In genomic region chr6:35014786-35015185, GRCh38 we compare ENCODE assay signal across 11 cellular contexts.
DNase-seq lines count a peak whose midpoint lies in the region; ATAC-seq and TF ChIP-seq lines count a peak whose summit lies in the region.
"Had no signal": no experiment of that assay in that cellular context is flagged by ENCODE, and none has a peak within 500 bp of the region (broad histone marks: within the 10 kb centered on the region; RNA-seq: fewer than 3 reads in every experiment).

No MANE protein-coding gene starts in this region.

- no peak for ATAC-seq in GM19023 (IDR thresholded peaks at IDR 0.05; ENCODE audit: unreplicated experiment)
- ATAC-seq: stimulated activated naive CD8-positive, alpha-beta T cell treated with anti-CD3 and anti-CD28 coated beads, Interleukin-15, Interleukin-2, amounts not matched to agents 100 U/mL and 50 U/mL, for 24 hours had no signal

- WGBS in SK-N-SH (ENCODE audit: low lambda C conversion rate) = 68% methylated on average over 3 of the region's 3 CpGs

- in situ Hi-C loops in ACHN (cut with HindIII; ENCODE audit: low pct_ligation_motif_present, low pct_unique_long_range_greater_than_20kb, low sequenced_read_pairs) = no loop called here

- POLR2A ChIA-PET in SK-N-SH (lab: Yijun Ruan, JAX) = no interaction called here

- H3K9me3 ChIP-seq in SK-N-SH = no peaks in the 10 kb centered on the region

- H3K27ac ChIP-seq in HL-60 (replicated peaks) (peak overlapping the region; percentile 55), SK-N-SH (ENCODE audit: low read depth in 2 of 2, low read length in 1 of 2) (peak overlapping the region in 1 of 2 experiments; percentile 36; a peak in 2 of 4 replicates), temporal lobe (ENCODE audit: low read depth, low read length) (peak overlapping the region; percentile 80)
- H3K27ac ChIP-seq: WERI-Rb-1 had no signal

- H3F3A ChIP-seq in SK-N-SH (replicated peaks; ENCODE audit: insufficient read depth) = no peaks in the 10 kb centered on the region

- H3K79me2 ChIP-seq in SK-N-SH (ENCODE audit: insufficient read depth) = no peaks in the 10 kb centered on the region

- H3K4me3 ChIP-seq in HL-60 (replicated peaks; ENCODE audit: insufficient read depth, low read length) (no peak overlapping the region), SK-N-SH (ENCODE audit: low read depth in 2 of 2, low read length in 1 of 2) (no peak overlapping the region), fibroblast of the aortic adventitia (ENCODE audit: low read depth, low read length) (no peak overlapping the region)

- peaks cover 0 to 16% of the 10 kb centered on the region in 2 experiments for H3K36me3 ChIP-seq in SK-N-SH (replicated peaks in 1 of 2; ENCODE audit: control insufficient read depth in 1 of 2, insufficient read depth in 2 of 2, low read length in 1 of 2)

- no peak overlapping the region for H2AFZ ChIP-seq in SK-N-SH (ENCODE audit: low read depth)

- TF ChIP-seq CTCF in HL-60 (IDR thresholded peaks at IDR 0.05; ENCODE audit: insufficient read depth, low read length) = no peak
- no peak for TF ChIP-seq CTCF in SK-N-SH (IDR thresholded peaks at IDR 0.05)
- TF ChIP-seq CTCF in fibroblast of the aortic adventitia (IDR thresholded peaks at IDR 0.05; ENCODE audit: insufficient read depth, low read length) = no peak

- H3K4me2 ChIP-seq in SK-N-SH = no peak overlapping the region

- H3K4me1 ChIP-seq in SK-N-SH (ENCODE audit: control insufficient read depth in 1 of 2, insufficient read depth in 2 of 2, low read depth in 1 of 2, low read length in 1 of 2) = peaks cover 0 to 24% of the 10 kb centered on the region in 2 experiments; a peak in 2 of 4 replicates

- no peaks in the 10 kb centered on the region for H4K20me1 ChIP-seq in SK-N-SH (ENCODE audit: insufficient read depth)

- CTCF ChIA-PET in SK-N-SH (lab: Yijun Ruan, JAX) = interaction anchor here (0.5 to 1.7 kb wide), 4 partner anchors 9 to 1289 kb away, joined by 3 to 5 read pairs (median 4); no protein-coding TSS in a partner anchor

- no peaks in the 10 kb centered on the region for H3K9me2 ChIP-seq in SK-N-SH

- TF ChIP-seq EP300 in SK-N-SH (IDR thresholded peaks at IDR 0.05; ENCODE audit: borderline replicate concordance in 1 of 2, low read depth in 1 of 2, low read length in 1 of 2) = 0 out of 4 replicates have a peak, but pooled peaks of 1 of the 2 experiments have one; percentile 7

- DNase-seq in HL-60 (ENCODE audit: low read depth in 1 of 2, low spot score in 1 of 2) (peak; percentile 30 to 46), SK-N-SH (no peak), fibroblast of the aortic adventitia (ENCODE audit: low read depth) (peak; percentile 72), NCI-H1105 (lab: John Stamatoyannopoulos, UW) (no peak), ACHN (no peak)
- DNase-seq: activated effector memory CD4-positive, alpha-beta T cell treated with Interleukin-2 at 50 U/mL for 16 hours; KBM-7; stimulated activated naive CD8-positive, alpha-beta T cell treated with anti-CD3 and anti-CD28 coated beads, Interleukin-15, Interleukin-2, amounts not matched to agents 100 U/mL and 50 U/mL, for 24 hours; WERI-Rb-1 had no signal

- H3K27me3 ChIP-seq in HL-60 (ENCODE audit: insufficient read depth, poor library complexity, severe bottlenecking) (no peaks in the 10 kb centered on the region), SK-N-SH (ENCODE audit: insufficient read depth) (no peaks in the 10 kb centered on the region)

- no peak for TF ChIP-seq RAD21 in SK-N-SH (IDR thresholded peaks at IDR 0.05; ENCODE audit: low read length)

- no peak overlapping the region for H3K9ac ChIP-seq in SK-N-SH

TF ChIP-seq in SK-N-SH, 30 proteins besides CTCF, POLR2A, EP300 and RAD21:
- TF ChIP-seq, protein P1, sequence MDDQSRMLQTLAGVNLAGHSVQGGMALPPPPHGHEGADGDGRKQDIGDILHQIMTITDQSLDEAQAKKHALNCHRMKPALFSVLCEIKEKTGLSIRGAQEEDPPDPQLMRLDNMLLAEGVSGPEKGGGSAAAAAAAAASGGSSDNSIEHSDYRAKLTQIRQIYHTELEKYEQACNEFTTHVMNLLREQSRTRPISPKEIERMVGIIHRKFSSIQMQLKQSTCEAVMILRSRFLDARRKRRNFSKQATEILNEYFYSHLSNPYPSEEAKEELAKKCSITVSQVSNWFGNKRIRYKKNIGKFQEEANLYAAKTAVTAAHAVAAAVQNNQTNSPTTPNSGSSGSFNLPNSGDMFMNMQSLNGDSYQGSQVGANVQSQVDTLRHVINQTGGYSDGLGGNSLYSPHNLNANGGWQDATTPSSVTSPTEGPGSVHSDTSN (IDR thresholded peaks at IDR 0.05) = no peak
- TF ChIP-seq TAF1 (IDR thresholded peaks at IDR 0.05; ENCODE audit: borderline replicate concordance, low read depth, low read length) (no peak), TCF12 (IDR thresholded peaks at IDR 0.05) (no peak), ELF1 (IDR thresholded peaks at IDR 0.05) (no peak), SIN3A (IDR thresholded peaks at IDR 0.05; ENCODE audit: borderline replicate concordance, low read depth, low read length) (no peak), FOSL2 (IDR thresholded peaks at IDR 0.05; ENCODE audit: borderline replicate concordance, low read depth) (peak; percentile 28; the same call in 1 of the 2 replicates), RCOR1 (IDR thresholded peaks at IDR 0.05; ENCODE audit: low read length) (no peak), JUND (IDR thresholded peaks at IDR 0.05) (peak; percentile 26; the same call in 1 of the 2 replicates), USF1 (IDR thresholded peaks at IDR 0.05; ENCODE audit: borderline replicate concordance, low read depth) (no peak), POLR2AphosphoS5 (IDR thresholded peaks at IDR 0.05; ENCODE audit: low read depth, low read length) (no peak), TEAD4 (IDR thresholded peaks at IDR 0.05; ENCODE audit: borderline replicate concordance, insufficient read depth) (no peak), IRF3 (IDR thresholded peaks at IDR 0.05; ENCODE audit: low read depth, low read length) (no peak)

Comparison
In these comparisons a context has a peak if more than half of its experiments do, and no peak if none do; other contexts are left out.
1. DNase-seq: peak in HL-60 (2 of 2) and fibroblast of the aortic adventitia (single experiment); none in SK-N-SH (single experiment), NCI-H1105 (single experiment) and ACHN (single experiment).